8 cellular contexts compared by ENCODE assay signal in the genomic region with DNA sequence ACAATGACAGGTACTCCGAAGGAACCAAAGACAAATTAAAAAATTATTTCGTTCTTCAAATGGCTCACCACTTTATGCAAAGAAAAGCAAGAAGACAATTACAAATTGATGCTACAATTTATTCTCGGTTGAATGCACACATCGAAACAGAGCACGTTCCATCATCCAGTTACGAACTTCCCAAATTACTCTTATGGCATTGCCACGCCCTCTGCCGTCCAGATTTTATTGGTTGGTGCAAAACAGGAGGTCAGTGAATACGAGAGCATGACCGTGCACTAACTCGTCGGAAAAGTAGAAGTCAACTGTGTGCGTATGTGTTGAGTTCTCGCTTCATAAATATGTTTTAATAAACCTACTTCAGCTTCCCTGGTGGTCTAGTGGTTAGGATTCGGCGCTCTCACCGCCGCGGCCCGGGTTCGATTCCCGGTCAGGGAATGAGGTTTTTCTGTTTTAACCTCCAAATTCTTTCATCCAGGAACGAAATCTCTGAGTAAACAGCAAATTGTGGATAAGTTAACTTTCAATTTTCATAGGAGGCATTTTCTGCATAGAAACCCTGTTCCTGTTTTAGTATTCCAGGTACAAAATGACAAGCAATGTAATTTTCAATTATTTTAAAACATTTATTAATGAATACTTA. TPM values are rescaled to one million over a fixed set of nuclear protein-coding genes. Genes with fewer than 3 reads are reported as not detected.
A peak's percentile ranks its signal among the peaks of the same experiment; 100 is the strongest.
DNase-seq lines count a peak whose midpoint lies in the region; ATAC-seq and TF ChIP-seq lines count a peak whose summit lies in the region.

No MANE protein-coding gene starts in this region.

- H3K27ac Mint-ChIP-seq in neural crest cell (ENCODE audit: unreplicated experiment): peak overlapping the region; percentile 97

- no peak for TF ChIP-seq POLR2A in stomach (IDR thresholded peaks at IDR 0.05)

- TF ChIP-seq CTCF in LNCaP clone FGC (IDR thresholded peaks at IDR 0.05; ENCODE audit: control insufficient read depth, extremely low read depth, insufficient read depth) (0 out of 2 replicates have a peak, but pooled peaks have one; percentile 27), foreskin keratinocyte (conservative IDR thresholded peaks at IDR 0.05) (peak; percentile 52), neural crest cell (conservative IDR thresholded peaks at IDR 0.05) (no peak), stomach (IDR thresholded peaks at IDR 0.05) (peak in 2 of 7 experiments; percentile 12 to 16)

- ATAC-seq in GM21529 (IDR thresholded peaks at IDR 0.05; ENCODE audit: unreplicated experiment): peak; percentile 49
- ATAC-seq in foreskin keratinocyte: peak; percentile 23

- no peaks in the 10 kb centered on the region for H3K9me3 ChIP-seq in stomach

- peaks cover 7% of the 10 kb centered on the region for H3K9me3 Mint-ChIP-seq in neural crest cell

- H3K36me3 Mint-ChIP-seq in neural crest cell (ENCODE audit: low read depth): peaks cover 8% of the 10 kb centered on the region

- peak overlapping the region; percentile 90 for H3K4me3 Mint-ChIP-seq in neural crest cell

- H3K4me3 ChIP-seq in LNCaP clone FGC (ENCODE audit: low read depth, low read length): peak overlapping the region; percentile 79
- H3K4me3 ChIP-seq in stomach: peak overlapping the region; percentile 60 to 74 (median 66)

- no peak for TF ChIP-seq EP300 in stomach (IDR thresholded peaks at IDR 0.05)

- WGBS in stomach, 5 donors: 0 to 2% (median 0%) methylated on average over 23 of the region's 23 CpGs

- peaks cover 62% of the 10 kb centered on the region for H3K4me1 Mint-ChIP-seq in neural crest cell

- H3K27ac ChIP-seq in foreskin keratinocyte (peak overlapping the region; percentile 67), stomach (peak overlapping the region; percentile 63 to 86 (median 79))

- H3K27me3 Mint-ChIP-seq in neural crest cell (ENCODE audit: low read depth): peaks cover 58% of the 10 kb centered on the region

- H3K36me3 ChIP-seq in stomach: no peaks in the 10 kb centered on the region

- H3K4me1 ChIP-seq in foreskin keratinocyte (peaks cover 15% of the 10 kb centered on the region), stomach (peaks cover 0 to 50% (median 16%) of the 10 kb centered on the region in 4 donors)

- H3K27me3 ChIP-seq in foreskin keratinocyte (no peaks in the 10 kb centered on the region), stomach (peaks cover 0 to 15% (median 4%) of the 10 kb centered on the region in 3 donors)

- intact Hi-C loops in stomach (cut with DNase I; ENCODE audit: low total_unique reads): loop anchor here (5.0 kb wide), 1 partner anchor 40 kb away; no protein-coding TSS in a partner anchor

- DNase-seq in CD1c-positive myeloid dendritic cell (ENCODE audit: extremely low spot score): peak; percentile 96
- DNase-seq in LNCaP clone FGC (ENCODE audit: low read depth): peak; percentile 83
- peak; percentile 66 for DNase-seq in SIG-M5 (lab: John Stamatoyannopoulos, UW)
- peak; percentile 52 for DNase-seq in activated gamma-delta T cell treated with Interleukin-2 at 50 U/mL for 16 hours
- peak; percentile 80 to 93 for DNase-seq in foreskin keratinocyte
- peak; percentile 74 for DNase-seq in neural crest cell (ENCODE audit: low read depth, low spot score)
- DNase-seq in stomach: peak; percentile 73

RNA-seq across cellular contexts. Expression of a gene that starts 23.2 kb away (rescaled TPM):
- total RNA-seq in foreskin keratinocyte (2.3 and 3.3 TPM in 2 replicates), neural crest cell (1.2 and 1.3 TPM in 2 replicates), stomach (1 to 10 TPM in 2 of 5 donors, under 1 TPM in 2, not detected in 1; 0.72 to 6.7 (median 1.5) TPM)
- polyA plus RNA-seq in foreskin keratinocyte (1.9 TPM in 2 replicates), stomach (1 to 10 TPM in 1 of 3 donors, under 1 TPM in 2; 0.50 to 1.2 (median 0.61) TPM)

RNA-seq across cellular contexts. Expression of a gene that starts 58.2 kb away (rescaled TPM):
- total RNA-seq in foreskin keratinocyte: 50.9 and 60.1 TPM in 2 replicates
- polyA plus RNA-seq in foreskin keratinocyte: 35.0 and 37.5 TPM in 2 replicates
- 81.7 and 84.2 TPM in 2 replicates for total RNA-seq in neural crest cell
- 100 to 1,000 TPM in 1 of 5 donors, 10 to 100 TPM in 4; 59.1 to 102 (median 77.7) TPM for total RNA-seq in stomach
- polyA plus RNA-seq in stomach: 10 to 100 TPM; 24.2 to 33.5 (median 31.6) TPM

Comparison
In these comparisons a context has a peak if more than half of its experiments do, and no peak if none do; other contexts are left out.
1. Peak in every context shown above with its lines: DNase-seq, ATAC-seq, H3K4me3 ChIP-seq and H3K27ac ChIP-seq.